ENCODE assay signal across 1 cellular context in the genomic region with DNA sequence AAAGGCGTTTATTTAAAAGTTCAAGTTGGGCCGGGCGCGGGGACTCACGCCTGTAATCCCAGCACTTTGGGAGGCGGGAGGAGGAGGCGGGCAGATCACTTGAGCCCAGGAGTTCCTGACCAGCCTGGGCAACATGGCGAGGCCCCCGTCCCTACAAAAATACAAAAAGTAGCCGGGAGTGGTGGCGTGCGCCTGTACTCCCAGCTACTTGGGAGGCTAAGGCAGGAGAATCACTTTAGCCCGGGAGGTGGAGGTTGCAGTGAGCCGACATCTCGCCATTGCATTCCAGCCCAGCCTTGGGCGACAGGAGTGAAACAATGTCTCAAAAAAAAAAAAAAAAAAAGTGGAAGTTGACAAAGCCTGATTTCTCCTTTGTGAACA.
TF ChIP-seq lines count a peak whose summit lies in the region.

No MANE protein-coding gene starts in this region.

TF ChIP-seq in A549, 52 proteins besides CTCF, POLR2A, EP300 and RAD21 (continued from another document):
- TF ChIP-seq NPAS2 (CRISPR knock-in tag; IDR thresholded peaks at IDR 0.05; ENCODE audit: borderline replicate concordance) (no peak), POLR2AphosphoS2 (conservative IDR thresholded peaks at IDR 0.05; ENCODE audit: low read length) (no peak), ZFP36 (IDR thresholded peaks at IDR 0.05; ENCODE audit: borderline replicate concordance, partially characterized antibody) (no peak), ZNF302 (CRISPR knock-in tag; IDR thresholded peaks at IDR 0.05) (no peak), TFCP2L1 (CRISPR knock-in tag; IDR thresholded peaks at IDR 0.05) (no peak), KDM5A (IDR thresholded peaks at IDR 0.05) (no peak), CEBPB (IDR thresholded peaks at IDR 0.05) (no peak), MAZ (IDR thresholded peaks at IDR 0.05; ENCODE audit: borderline replicate concordance, low read depth, low read length) (no peak)
- TF ChIP-seq, protein P1, sequence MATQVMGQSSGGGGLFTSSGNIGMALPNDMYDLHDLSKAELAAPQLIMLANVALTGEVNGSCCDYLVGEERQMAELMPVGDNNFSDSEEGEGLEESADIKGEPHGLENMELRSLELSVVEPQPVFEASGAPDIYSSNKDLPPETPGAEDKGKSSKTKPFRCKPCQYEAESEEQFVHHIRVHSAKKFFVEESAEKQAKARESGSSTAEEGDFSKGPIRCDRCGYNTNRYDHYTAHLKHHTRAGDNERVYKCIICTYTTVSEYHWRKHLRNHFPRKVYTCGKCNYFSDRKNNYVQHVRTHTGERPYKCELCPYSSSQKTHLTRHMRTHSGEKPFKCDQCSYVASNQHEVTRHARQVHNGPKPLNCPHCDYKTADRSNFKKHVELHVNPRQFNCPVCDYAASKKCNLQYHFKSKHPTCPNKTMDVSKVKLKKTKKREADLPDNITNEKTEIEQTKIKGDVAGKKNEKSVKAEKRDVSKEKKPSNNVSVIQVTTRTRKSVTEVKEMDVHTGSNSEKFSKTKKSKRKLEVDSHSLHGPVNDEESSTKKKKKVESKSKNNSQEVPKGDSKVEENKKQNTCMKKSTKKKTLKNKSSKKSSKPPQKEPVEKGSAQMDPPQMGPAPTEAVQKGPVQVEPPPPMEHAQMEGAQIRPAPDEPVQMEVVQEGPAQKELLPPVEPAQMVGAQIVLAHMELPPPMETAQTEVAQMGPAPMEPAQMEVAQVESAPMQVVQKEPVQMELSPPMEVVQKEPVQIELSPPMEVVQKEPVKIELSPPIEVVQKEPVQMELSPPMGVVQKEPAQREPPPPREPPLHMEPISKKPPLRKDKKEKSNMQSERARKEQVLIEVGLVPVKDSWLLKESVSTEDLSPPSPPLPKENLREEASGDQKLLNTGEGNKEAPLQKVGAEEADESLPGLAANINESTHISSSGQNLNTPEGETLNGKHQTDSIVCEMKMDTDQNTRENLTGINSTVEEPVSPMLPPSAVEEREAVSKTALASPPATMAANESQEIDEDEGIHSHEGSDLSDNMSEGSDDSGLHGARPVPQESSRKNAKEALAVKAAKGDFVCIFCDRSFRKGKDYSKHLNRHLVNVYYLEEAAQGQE (IDR thresholded peaks at IDR 0.05) = no peak
- TF ChIP-seq, protein P2, sequence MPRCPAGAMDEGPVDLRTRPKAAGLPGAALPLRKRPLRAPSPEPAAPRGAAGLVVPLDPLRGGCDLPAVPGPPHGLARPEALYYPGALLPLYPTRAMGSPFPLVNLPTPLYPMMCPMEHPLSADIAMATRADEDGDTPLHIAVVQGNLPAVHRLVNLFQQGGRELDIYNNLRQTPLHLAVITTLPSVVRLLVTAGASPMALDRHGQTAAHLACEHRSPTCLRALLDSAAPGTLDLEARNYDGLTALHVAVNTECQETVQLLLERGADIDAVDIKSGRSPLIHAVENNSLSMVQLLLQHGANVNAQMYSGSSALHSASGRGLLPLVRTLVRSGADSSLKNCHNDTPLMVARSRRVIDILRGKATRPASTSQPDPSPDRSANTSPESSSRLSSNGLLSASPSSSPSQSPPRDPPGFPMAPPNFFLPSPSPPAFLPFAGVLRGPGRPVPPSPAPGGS (IDR thresholded peaks at IDR 0.05) = no peak
- TF ChIP-seq, protein P3, sequence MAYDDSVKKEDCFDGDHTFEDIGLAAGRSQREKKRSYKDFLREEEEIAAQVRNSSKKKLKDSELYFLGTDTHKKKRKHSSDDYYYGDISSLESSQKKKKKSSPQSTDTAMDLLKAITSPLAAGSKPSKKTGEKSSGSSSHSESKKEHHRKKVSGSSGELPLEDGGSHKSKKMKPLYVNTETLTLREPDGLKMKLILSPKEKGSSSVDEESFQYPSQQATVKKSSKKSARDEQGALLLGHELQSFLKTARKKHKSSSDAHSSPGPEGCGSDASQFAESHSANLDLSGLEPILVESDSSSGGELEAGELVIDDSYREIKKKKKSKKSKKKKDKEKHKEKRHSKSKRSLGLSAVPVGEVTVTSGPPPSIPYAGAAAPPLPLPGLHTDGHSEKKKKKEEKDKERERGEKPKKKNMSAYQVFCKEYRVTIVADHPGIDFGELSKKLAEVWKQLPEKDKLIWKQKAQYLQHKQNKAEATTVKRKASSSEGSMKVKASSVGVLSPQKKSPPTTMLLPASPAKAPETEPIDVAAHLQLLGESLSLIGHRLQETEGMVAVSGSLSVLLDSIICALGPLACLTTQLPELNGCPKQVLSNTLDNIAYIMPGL (CRISPR knock-in tag; IDR thresholded peaks at IDR 0.05; ENCODE audit: borderline replicate concordance) = no peak
